In the genomic region with DNA sequence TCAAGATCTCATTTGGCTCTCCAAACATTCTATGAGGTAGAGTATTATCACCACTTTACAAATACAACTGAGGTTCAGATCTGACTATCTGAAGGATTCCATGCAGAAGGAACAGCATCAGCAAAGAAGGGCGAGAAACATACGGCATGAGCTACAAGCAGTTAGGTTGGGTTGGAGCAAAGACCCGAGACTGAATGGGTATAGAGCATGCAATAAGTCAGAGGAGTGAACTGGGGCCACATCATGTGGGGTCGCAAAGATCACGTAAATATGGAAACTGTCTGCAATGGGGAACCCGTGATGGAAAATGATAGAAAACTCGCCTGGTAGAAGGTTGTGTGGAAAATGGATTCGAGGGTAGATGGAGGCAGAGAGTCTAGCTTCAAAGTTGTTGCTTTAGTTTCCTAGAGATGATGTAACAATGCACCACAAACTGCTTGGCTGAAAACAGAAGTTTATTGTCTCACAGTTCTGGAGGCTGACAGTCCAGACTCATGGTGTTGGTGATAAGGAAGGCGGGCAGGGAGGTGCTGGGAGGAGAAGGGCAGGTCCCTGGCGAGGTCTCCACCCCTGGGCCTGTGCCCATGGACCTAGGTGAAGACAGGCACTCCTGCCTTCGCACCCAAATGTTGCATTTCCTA, we compare ENCODE assay signal across 15 cellular contexts.
"Had no signal": no experiment of that assay in that cellular context is flagged by ENCODE, and none has a peak within 500 bp of the region (broad histone marks: within the 10 kb centered on the region; RNA-seq: fewer than 3 reads in every experiment).

No MANE protein-coding gene starts in this region.

- H3K27me3 Mint-ChIP-seq: stimulated activated naive CD8-positive, alpha-beta T cell treated with anti-CD3 and anti-CD28 coated beads, Interleukin-15, Interleukin-2, amounts not matched to agents 100 ng/mL and 50 ng/mL, for 24 hours had no signal

- H3K36me3 Mint-ChIP-seq: memory B cell had no signal

- FAIRE-seq: bronchial epithelial cell, colon, urothelium cell line had no signal

- H3K9me3 ChIP-seq: ascending aorta, gastroesophageal sphincter, psoas muscle had no signal

- H3K27ac ChIP-seq: ascending aorta, gastroesophageal sphincter, psoas muscle had no signal

- H3K4me3 ChIP-seq: ascending aorta, gastroesophageal sphincter, psoas muscle had no signal

- H3K36me3 ChIP-seq: ascending aorta, gastroesophageal sphincter had no signal

- H3K4me1 Mint-ChIP-seq: memory B cell had no signal

- H3K27ac Mint-ChIP-seq: activated T-helper 1 cell treated with anti-CD3 and anti-CD28 coated beads, Interleukin-12 subunit alpha, Interleukin-12 subunit beta, Interleukin-2, Interleukin-4 antibody, amounts not matched to agents 30 ng/mL and 10 ng/mL and 1 ng/mL, durations not matched to agents 14 hours and 24 hours and 36 hours; memory B cell; nephron; stimulated activated naive CD8-positive, alpha-beta T cell treated with anti-CD3 and anti-CD28 coated beads, Interleukin-15, Interleukin-2, amounts not matched to agents 100 ng/mL and 50 ng/mL, for 24 hours had no signal

- DNase-seq: activated CD4-positive, alpha-beta T cell treated with anti-CD3 and anti-CD28 coated beads for 4 hours; activated naive CD4-positive, alpha-beta T cell; effector CD4-positive, alpha-beta T cell; psoas muscle; stimulated activated CD4-positive, alpha-beta T cell treated with anti-CD3 and anti-CD28 coated beads, Interleukin-4, amount 100 ng/mL, for 1 hour; T-helper 9 cell had no signal

- H3K9me3 Mint-ChIP-seq: activated T-helper 1 cell treated with anti-CD3 and anti-CD28 coated beads, Interleukin-12 subunit alpha, Interleukin-12 subunit beta, Interleukin-2, Interleukin-4 antibody, amounts not matched to agents 30 ng/mL and 10 ng/mL and 1 ng/mL, durations not matched to agents 14 hours and 24 hours and 36 hours; memory B cell; nephron; stimulated activated naive CD8-positive, alpha-beta T cell treated with anti-CD3 and anti-CD28 coated beads, Interleukin-15, Interleukin-2, amounts not matched to agents 100 ng/mL and 50 ng/mL, for 24 hours had no signal

- H3K4me3 Mint-ChIP-seq: activated T-helper 1 cell treated with anti-CD3 and anti-CD28 coated beads, Interleukin-12 subunit alpha, Interleukin-12 subunit beta, Interleukin-2, Interleukin-4 antibody, amounts not matched to agents 30 ng/mL and 10 ng/mL and 1 ng/mL, durations not matched to agents 14 hours and 24 hours and 36 hours; memory B cell; nephron; stimulated activated naive CD8-positive, alpha-beta T cell treated with anti-CD3 and anti-CD28 coated beads, Interleukin-15, Interleukin-2, amounts not matched to agents 100 ng/mL and 50 ng/mL, for 24 hours had no signal

- ATAC-seq: gastroesophageal sphincter, psoas muscle had no signal

- H3K27me3 ChIP-seq: ascending aorta had no signal

- H3K4me1 ChIP-seq: ascending aorta, gastroesophageal sphincter, psoas muscle had no signal
